In the genomic region with DNA sequence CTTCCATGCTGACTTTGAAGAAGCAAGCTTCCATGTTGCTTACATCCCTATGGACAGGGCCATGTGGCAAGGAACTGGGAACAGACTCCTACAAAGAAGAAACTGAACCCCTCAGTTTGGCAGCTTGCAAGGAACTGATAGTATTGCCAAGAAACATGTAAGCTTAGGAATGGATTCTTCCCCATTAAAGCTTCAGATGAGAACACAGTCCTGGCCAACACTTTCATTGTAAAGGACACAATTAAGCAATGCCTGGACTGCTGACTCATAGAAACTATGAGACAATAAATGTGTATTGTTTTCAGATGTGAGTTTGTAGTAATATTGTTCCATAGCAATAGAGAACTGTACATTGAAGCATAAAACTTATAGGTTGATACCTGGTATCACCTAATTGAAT, we compare ENCODE assay signal across 19 cellular contexts.
DNase-seq lines count a peak whose midpoint lies in the region; ATAC-seq and TF ChIP-seq lines count a peak whose summit lies in the region.
"Had no signal": no experiment of that assay in that cellular context is flagged by ENCODE, and none has a peak within 500 bp of the region (broad histone marks: within the 10 kb centered on the region; RNA-seq: fewer than 3 reads in every experiment).

No MANE protein-coding gene starts in this region.

- H3K4me3 ChIP-seq in cardiac fibroblast (replicated peaks in 1 of 2; ENCODE audit: low read depth in 2 of 2, low read length in 2 of 2) (no peak overlapping the region), foreskin fibroblast (ENCODE audit: low read depth in 1 of 2, low read length in 2 of 2) (no peak overlapping the region)
- H3K4me3 ChIP-seq: hepatocyte, vagina had no signal

- ATAC-seq in HG03097 (IDR thresholded peaks at IDR 0.05; ENCODE audit: low FRiP score, unreplicated experiment), result no peak
- no peak for ATAC-seq in GM18861 (IDR thresholded peaks at IDR 0.05; ENCODE audit: unreplicated experiment)
- ATAC-seq: effector memory CD8-positive, alpha-beta T cell; HCT116; Panc1 had no signal

- DNase-seq in EH (ENCODE audit: low read depth), result peak; percentile 15
- DNase-seq in LHCN-M2 (ENCODE audit: low read depth), result peak; percentile 14
- DNase-seq in cardiac fibroblast (ENCODE audit: low read depth in 2 of 2), result peak; percentile 68 to 76
- DNase-seq in foreskin fibroblast, result peak; percentile 29 to 48
- DNase-seq in inferior parietal cortex (ENCODE audit: extremely low spot score), result no peak
- no peak for DNase-seq in activated effector memory CD4-positive, alpha-beta T cell treated with anti-CD3 and anti-CD28 coated beads, Interleukin-2, amount 50 U/mL, for 16 hours
- DNase-seq: activated CD4-positive, alpha-beta T cell treated with anti-CD3 and anti-CD28 coated beads for 4 hours; effector memory CD8-positive, alpha-beta T cell; islet precursor cell; NCI-H510A treated with DMSO at 0.1 percent for 48 hours; NK-92 treated with Interleukin-12 subunit alpha and Interleukin-12 subunit beta, amount 100 ng/mL, for 24 hours; posterior cingulate gyrus; SJCRH30 had no signal

- TF ChIP-seq CTCF in cardiac fibroblast (IDR thresholded peaks at IDR 0.05; ENCODE audit: low read depth, low read length) (no peak), foreskin fibroblast (IDR thresholded peaks at IDR 0.05; ENCODE audit: low read depth, low read length) (no peak)

Comparison
In these comparisons a context has a peak if more than half of its experiments do, and no peak if none do; other contexts are left out.
1. DNase-seq: peak in EH (single experiment), LHCN-M2 (single experiment), cardiac fibroblast (2 of 2) and foreskin fibroblast (2 of 2); none in inferior parietal cortex (single experiment) and activated effector memory CD4-positive, alpha-beta T cell treated with anti-CD3 and anti-CD28 coated beads, Interleukin-2, amount 50 U/mL, for 16 hours (single experiment).